18 cellular contexts compared by ENCODE assay signal in genomic region chr7:140389445-140389844, GRCh38. TPM values are rescaled to one million over a fixed set of nuclear protein-coding genes. Genes with fewer than 3 reads are reported as not detected.
DNase-seq lines count a peak whose midpoint lies in the region; ATAC-seq, FAIRE-seq and TF ChIP-seq lines count a peak whose summit lies in the region.
"Had no signal": no experiment of that assay in that cellular context is flagged by ENCODE, and none has a peak within 500 bp of the region (broad histone marks: within the 10 kb centered on the region; RNA-seq: fewer than 3 reads in every experiment).

No MANE protein-coding gene starts in this region.

- H3F3A ChIP-seq in GM23338 (replicated peaks; ENCODE audit: low read depth) = no peaks in the 10 kb centered on the region; the same call in 1 of the 2 replicates

- H3K4me1 ChIP-seq in GM23338 (ENCODE audit: insufficient read depth) = peaks cover 27% of the 10 kb centered on the region
- peaks cover 4 to 13% (median 11%) of the 10 kb centered on the region in 4 experiments for H3K4me1 ChIP-seq in H1 (replicated peaks in 1 of 4; ENCODE audit: control insufficient read depth in 3 of 4, insufficient read depth in 4 of 4, low read length in 3 of 4)
- H3K4me1 ChIP-seq in testis = peaks cover 8% of the 10 kb centered on the region
- peaks cover 23% of the 10 kb centered on the region for H3K4me1 ChIP-seq in Karpas-422 (ENCODE audit: low read length)
- H3K4me1 ChIP-seq: A549 had no signal

- intact Hi-C loops in activated naive CD4-positive, alpha-beta T cell treated with anti-CD3 and anti-CD28 coated beads for 36 hours (cut with micrococcal nuclease) = no loop called here
- intact Hi-C loops in testis (cut with DNase I; ENCODE audit: low total_unique reads) = no loop called here

- no peak overlapping the region for H2AK5ac ChIP-seq in H1 (ENCODE audit: low read depth, low read length)

- no peak overlapping the region for H2BK120ac ChIP-seq in H1 (replicated peaks; ENCODE audit: low read depth, low read length)

- POLR2A ChIA-PET in H1 (lab: Charles Lee; ENCODE audit: partially characterized antibody) = interaction anchor here (1.3 to 2.5 kb wide), 2 partner anchors 14 to 59 kb away, joined by 3 to 10 read pairs; partner anchors contain the start of gene RAB19

- DNase-seq in activated naive CD4-positive, alpha-beta T cell treated with anti-CD3 and anti-CD28 coated beads for 36 hours = no peak
- no peak for DNase-seq in activated naive CD4-positive, alpha-beta T cell treated with Interleukin-2 at 50 U/mL for 16 hours
- DNase-seq in GM23338 (ENCODE audit: low spot score) = no peak
- peak in 1 of 2 experiments; percentile 47 for DNase-seq in H1 (ENCODE audit: low read depth in 1 of 2, low spot score in 2 of 2)
- DNase-seq in testis = peak; percentile 2
- no peak for DNase-seq in Karpas-422
- no peak for DNase-seq in RPMI8226
- DNase-seq in DMS 273 (lab: John Stamatoyannopoulos, UW; ENCODE audit: unreplicated experiment) = no peak
- DNase-seq: DND-41, GDM1, NCI-H1105, NCI-H510A, NCI-H748 treated with DMSO at 0.1 percent for 48 hours, Right ventricle myocardium superior had no signal

- TF ChIP-seq POLR2A in H1 (IDR thresholded peaks at IDR 0.05; ENCODE audit: control extremely low read depth in 1 of 2, low read depth in 2 of 2, low read length in 2 of 2) (no peak), testis (IDR thresholded peaks at IDR 0.05) (no peak)

- H3K79me2 ChIP-seq in GM23338 (replicated peaks; ENCODE audit: insufficient read depth) (peaks cover 94% of the 10 kb centered on the region), H1 (ENCODE audit: control insufficient read depth in 1 of 2, insufficient read depth in 2 of 2, low read length in 2 of 2) (peaks cover 27 to 85% of the 10 kb centered on the region in 2 experiments), Karpas-422 (ENCODE audit: low read length) (no peaks in the 10 kb centered on the region)

- no peak overlapping the region for H2BK12ac ChIP-seq in H1 (ENCODE audit: low read depth, low read length)

- H3K36me3 Mint-ChIP-seq in activated naive CD4-positive, alpha-beta T cell treated with anti-CD3 and anti-CD28 coated beads for 36 hours (ENCODE audit: low read depth) = peaks cover 3% of the 10 kb centered on the region
- H3K36me3 Mint-ChIP-seq in GM23338 (ENCODE audit: low read depth) = no peaks in the 10 kb centered on the region

- H4K20me1 ChIP-seq in GM23338 (replicated peaks; ENCODE audit: insufficient read depth) (peaks cover 41% of the 10 kb centered on the region), H1 (replicated peaks in 1 of 2; ENCODE audit: control insufficient read depth in 1 of 2, insufficient read depth in 2 of 2, low read length in 2 of 2) (peaks cover 11 to 19% of the 10 kb centered on the region in 2 experiments), Karpas-422 (ENCODE audit: insufficient read depth, low read depth, low read length) (peaks cover 51% of the 10 kb centered on the region)

- H3K4me1 Mint-ChIP-seq in activated naive CD4-positive, alpha-beta T cell treated with anti-CD3 and anti-CD28 coated beads for 36 hours (ENCODE audit: low read depth) = peaks cover 12% of the 10 kb centered on the region
- H3K4me1 Mint-ChIP-seq in GM23338 = peaks cover 10% of the 10 kb centered on the region; the same call in 2 of the 3 replicates

- H3K56ac ChIP-seq in H1 (replicated peaks; ENCODE audit: insufficient read length, low read depth, low read length) = no peak overlapping the region

- no peak overlapping the region for H3K18ac ChIP-seq in H1 (ENCODE audit: extremely low read depth, low read length)

- WGBS in H1 (ENCODE audit: extremely low coverage in 1 of 2, insufficient coverage in 1 of 2, insufficient read length in 1 of 2, insufficient replicate concordance in 2 of 2, low coverage in 1 of 2, low lambda C conversion rate in 2 of 2, missing lambda C conversion rate in 1 of 2), 2 experiments = 67% methylated on average over 10 of the region's 10 CpGs; no CpG with 5 or more reads in 1 of the 2 experiments
- 87 to 92% methylated on average over 10 of the region's 10 CpGs for WGBS in testis, 2 donors

- H3K23ac ChIP-seq in H1 (ENCODE audit: insufficient read length) = no peak overlapping the region

- no peak overlapping the region for H2AFZ ChIP-seq in GM23338
- H2AFZ ChIP-seq in H1 (ENCODE audit: low read length) = no peak overlapping the region
- H2AFZ ChIP-seq in Karpas-422 (ENCODE audit: low read length) = no peak overlapping the region

- H3K4me3 ChIP-seq in GM23338 (no peak overlapping the region), H1 (ENCODE audit: extremely low read depth in 1 of 4, insufficient read depth in 2 of 4, low read depth in 3 of 4, low read length in 4 of 4) (no peak overlapping the region), testis (no peak overlapping the region), Karpas-422 (ENCODE audit: low read length) (no peak overlapping the region)
- H3K4me3 ChIP-seq: A549 had no signal

- H3K9me2 ChIP-seq in GM23338 (ENCODE audit: insufficient read depth) (no peaks in the 10 kb centered on the region), Karpas-422 (replicated peaks; ENCODE audit: insufficient read depth, low read length) (no peaks in the 10 kb centered on the region)

- TF ChIP-seq EP300 in H1 (IDR thresholded peaks at IDR 0.05; ENCODE audit: borderline replicate concordance in 1 of 2, low read depth in 2 of 2, low read length in 2 of 2) = no peak

- no peak overlapping the region for H3K4ac ChIP-seq in H1 (replicated peaks; ENCODE audit: insufficient read length, low read depth, low read length)

- H3K9ac ChIP-seq in H1 (replicated peaks in 1 of 4; ENCODE audit: extremely low read depth in 1 of 4, low read depth in 3 of 4, low read length in 3 of 4) (no peak overlapping the region), Karpas-422 (ENCODE audit: low read length) (no peak overlapping the region)

- H3K23me2 ChIP-seq in H1 (ENCODE audit: low read depth, low read length) = 0 out of 2 replicates have a peak, but pooled peaks cover 3% of the 10 kb centered on the region

- H2BK5ac ChIP-seq in H1 (ENCODE audit: low read depth, low read length) = no peak overlapping the region

- H3K27ac ChIP-seq in GM23338 (ENCODE audit: low read depth) (peak overlapping the region; percentile 59; the same call in 1 of the 2 replicates), H1 (ENCODE audit: low read depth, low read length) (no peak overlapping the region), testis (no peak overlapping the region), Karpas-422 (ENCODE audit: low read length) (no peak overlapping the region)
- H3K27ac ChIP-seq: A549 had no signal

- H4K8ac ChIP-seq in H1 (ENCODE audit: extremely low read depth, insufficient read depth, low read length) = no peak overlapping the region; the same call in 1 of the 2 replicates

- no peak overlapping the region for H3K14ac ChIP-seq in H1 (ENCODE audit: insufficient read length)

- H3K9me3 Mint-ChIP-seq in activated naive CD4-positive, alpha-beta T cell treated with anti-CD3 and anti-CD28 coated beads for 36 hours = no peaks in the 10 kb centered on the region
- H3K9me3 Mint-ChIP-seq in GM23338 = no peaks in the 10 kb centered on the region

- H3K4me3 Mint-ChIP-seq in activated naive CD4-positive, alpha-beta T cell treated with anti-CD3 and anti-CD28 coated beads for 36 hours = no peak overlapping the region
- no peak overlapping the region; the same call in 2 of the 3 replicates for H3K4me3 Mint-ChIP-seq in GM23338

- TF ChIP-seq CTCF in GM23338 (conservative IDR thresholded peaks at IDR 0.05; ENCODE audit: low read depth in 2 of 2) (no peak), H1 (IDR thresholded peaks at IDR 0.05; ENCODE audit: control extremely low read depth in 1 of 3, insufficient read depth in 1 of 3, low read depth in 1 of 3, low read length in 3 of 3) (no peak), testis (IDR thresholded peaks at IDR 0.05) (no peak)

- CTCF ChIA-PET in activated naive CD4-positive, alpha-beta T cell treated with anti-CD3 and anti-CD28 coated beads for 36 hours (lab: Charles Lee) = no interaction called here
- CTCF ChIA-PET in H1 (lab: Charles Lee; ENCODE audit: partially characterized antibody) = interaction anchor here (0.6 to 0.9 kb wide), 3 partner anchors 8 to 821 kb away, joined by 3 read pairs; no protein-coding TSS in a partner anchor

- TF ChIP-seq RAD21 in H1 (IDR thresholded peaks at IDR 0.05 in 1 of 2, conservative IDR thresholded peaks at IDR 0.05 in 1 of 2; ENCODE audit: low read depth in 2 of 2, low read length in 2 of 2) = no peak

- 0 out of 2 replicates have a peak overlapping the region, but pooled peaks have one; percentile 20 for H3K4me2 ChIP-seq in GM23338
- H3K4me2 ChIP-seq in H1 (ENCODE audit: insufficient read depth in 1 of 2, low read depth in 2 of 2, low read length in 2 of 2) = peak overlapping the region; percentile 19 to 45; a peak in 3 of 4 replicates
- H3K4me2 ChIP-seq in Karpas-422 (ENCODE audit: low read depth, low read length, poor library complexity, severe bottlenecking) = no peak overlapping the region
- H3K4me2 ChIP-seq: A549 had no signal

- H4K5ac ChIP-seq in H1 (ENCODE audit: insufficient read length, low read depth, low read length) = no peak overlapping the region

- no peak for FAIRE-seq in H1 (lab: Jason Lieb, UNC)
- FAIRE-seq: A549, RCC 7860 had no signal

- H4K91ac ChIP-seq in H1 (replicated peaks; ENCODE audit: insufficient read length, low read length) = no peak overlapping the region

- no peak overlapping the region for H2BK20ac ChIP-seq in H1 (ENCODE audit: low read length)

- H3K27ac Mint-ChIP-seq in activated naive CD4-positive, alpha-beta T cell treated with anti-CD3 and anti-CD28 coated beads for 36 hours = peak overlapping the region; percentile 6
- peak overlapping the region; percentile 75 for H3K27ac Mint-ChIP-seq in GM23338

- no peaks in the 10 kb centered on the region for H3K9me3 ChIP-seq in H1 (ENCODE audit: insufficient read depth in 2 of 2, low read depth in 1 of 2, low read length in 1 of 2)
- H3K9me3 ChIP-seq in testis = no peaks in the 10 kb centered on the region
- no peaks in the 10 kb centered on the region for H3K9me3 ChIP-seq in Karpas-422 (ENCODE audit: low read length)
- H3K9me3 ChIP-seq: A549 had no signal

- H3K36me3 ChIP-seq in GM23338 (ENCODE audit: insufficient read depth) (no peaks in the 10 kb centered on the region), H1 (ENCODE audit: control insufficient read depth in 2 of 4, insufficient read depth in 4 of 4, low read length in 3 of 4) (peaks cover 0 to 3% (median 0%) of the 10 kb centered on the region in 4 experiments; a peak in 1 of 8 replicates), testis (ENCODE audit: low read depth, missing control alignments) (no peaks in the 10 kb centered on the region), Karpas-422 (ENCODE audit: insufficient read depth, low read length) (no peaks in the 10 kb centered on the region)

- H3K27me3 ChIP-seq in GM23338 (ENCODE audit: insufficient read depth) (no peaks in the 10 kb centered on the region), H1 (replicated peaks in 1 of 4; ENCODE audit: control insufficient read depth in 3 of 4, extremely low read depth in 1 of 4, insufficient read depth in 3 of 4, low read length in 3 of 4) (no peaks in the 10 kb centered on the region), testis (no peaks in the 10 kb centered on the region), Karpas-422 (ENCODE audit: low read length) (no peaks in the 10 kb centered on the region)

- no peaks in the 10 kb centered on the region for H3K27me3 Mint-ChIP-seq in activated naive CD4-positive, alpha-beta T cell treated with anti-CD3 and anti-CD28 coated beads for 36 hours (ENCODE audit: low read depth)
- H3K27me3 Mint-ChIP-seq in GM23338 (ENCODE audit: insufficient read depth, low read depth, poor library complexity) = peaks cover 7% of the 10 kb centered on the region

- ATAC-seq in GM23338 = peak; percentile 60
- ATAC-seq: A549 had no signal

- H3K79me1 ChIP-seq in H1 (ENCODE audit: low read depth, low read length) = peaks cover 11% of the 10 kb centered on the region

- no peak overlapping the region for H2BK15ac ChIP-seq in H1 (ENCODE audit: low read length)

RNA-seq across cellular contexts. Expression of gene SLC37A3, which starts 8.9 kb away (rescaled TPM):
- 10 to 100 TPM; 25.6 to 28.7 TPM for total RNA-seq in activated naive CD4-positive, alpha-beta T cell treated with anti-CD3 and anti-CD28 coated beads for 36 hours
- 86.2 and 87.4 TPM in 2 replicates for total RNA-seq in GM23338 (2014; rRNA removed; shearing (Covaris generic))
- polyA plus RNA-seq in GM23338 (2016; fragmentation: Nextera tagmentation; extraction: Ambion mirVana) (29.0 and 35.6 TPM in 2 replicates), H1 (2011; rRNA removed) (71.0 and 74.1 TPM in 2 replicates), testis (ENCODE audit: insufficient read depth, low read depth, low replicate concordance) (23.8 TPM)
- 47.3 and 58.2 TPM in 2 replicates for total RNA-seq in H1 (2021; fragmentation: NEBNext Ultra II Directional; extraction: Animal tissue kit (Norgen Biotek cat#: 25700))
- 81.6 TPM for polyA plus RNA-seq in H1 (2011; cell fraction: cytosol; rRNA removed)
- 91.2 TPM for polyA plus RNA-seq in H1 (2011; cell fraction: nucleus; rRNA removed)
- 35.5 to 45.0 TPM (median 40.6 TPM) in 4 replicates for polyA plus RNA-seq in H1 (2012, experiment 1 of 2)
- 6.0 TPM for polyA plus RNA-seq in H1 (2012, experiment 2 of 2)
- polyA plus RNA-seq in H1 (2013, experiment 1 of 2) = 54.0 TPM
- polyA plus RNA-seq in H1 (2013, experiment 2 of 2) = 57.0 TPM
- polyA minus RNA-seq in H1 (2011; rRNA and poly(A)+ RNA removed) = 113 and 115 TPM in 2 replicates
- polyA minus RNA-seq in H1 (2011; cell fraction: cytosol; rRNA and poly(A)+ RNA removed) = 31.4 TPM
- 93.1 TPM for polyA minus RNA-seq in H1 (2011; cell fraction: nucleus; rRNA and poly(A)+ RNA removed)
- total RNA-seq in testis = 10 to 100 TPM; 44.7 to 67.3 TPM
- total RNA-seq in Karpas-422 (2014; rRNA removed; shearing (Covaris generic); ENCODE audit: low replicate concordance) = 4.2 and 5.6 TPM in 2 replicates

RNA-seq across cellular contexts. Expression of gene RAB19, which starts 14.4 kb away (rescaled TPM):
- total RNA-seq in activated naive CD4-positive, alpha-beta T cell treated with anti-CD3 and anti-CD28 coated beads for 36 hours = 1 to 10 TPM; 4.6 to 5.2 TPM
- total RNA-seq in GM23338 (2014; rRNA removed; shearing (Covaris generic)) = 5.2 and 15.0 TPM in 2 replicates
- polyA plus RNA-seq in GM23338 (2016; fragmentation: Nextera tagmentation; extraction: Ambion mirVana) (1.3 and 2.5 TPM in 2 replicates), H1 (2011; rRNA removed) (9.8 and 11.0 TPM in 2 replicates), testis (ENCODE audit: insufficient read depth, low read depth, low replicate concordance) (0.59 TPM)
- total RNA-seq in H1 (2021; fragmentation: NEBNext Ultra II Directional; extraction: Animal tissue kit (Norgen Biotek cat#: 25700)) = 9.8 TPM in 2 replicates
- 11.4 TPM for polyA plus RNA-seq in H1 (2011; cell fraction: cytosol; rRNA removed)
- polyA plus RNA-seq in H1 (2011; cell fraction: nucleus; rRNA removed) = 4.9 TPM
- 2.4 to 5.7 TPM (median 4.6 TPM) in 4 replicates for polyA plus RNA-seq in H1 (2012, experiment 1 of 2)
- 4.7 TPM for polyA plus RNA-seq in H1 (2012, experiment 2 of 2)
- polyA plus RNA-seq in H1 (2013, experiment 1 of 2) = 4.8 TPM
- polyA plus RNA-seq in H1 (2013, experiment 2 of 2) = 5.5 TPM
- polyA minus RNA-seq in H1 (2011; rRNA and poly(A)+ RNA removed) = 32.3 and 35.9 TPM in 2 replicates
- 10.0 TPM for polyA minus RNA-seq in H1 (2011; cell fraction: cytosol; rRNA and poly(A)+ RNA removed)
- polyA minus RNA-seq in H1 (2011; cell fraction: nucleus; rRNA and poly(A)+ RNA removed) = 9.0 TPM
- not detected for total RNA-seq in testis
- total RNA-seq in Karpas-422 (2014; rRNA removed; shearing (Covaris generic); ENCODE audit: low replicate concordance) = not detected in 2 replicates
- total RNA-seq: OCI-LY7, Right ventricle myocardium superior had no signal
- polyA plus RNA-seq: A549, BJ had no signal
